Comparison of ENCODE assay signal across 1 cellular context in the genomic region with DNA sequence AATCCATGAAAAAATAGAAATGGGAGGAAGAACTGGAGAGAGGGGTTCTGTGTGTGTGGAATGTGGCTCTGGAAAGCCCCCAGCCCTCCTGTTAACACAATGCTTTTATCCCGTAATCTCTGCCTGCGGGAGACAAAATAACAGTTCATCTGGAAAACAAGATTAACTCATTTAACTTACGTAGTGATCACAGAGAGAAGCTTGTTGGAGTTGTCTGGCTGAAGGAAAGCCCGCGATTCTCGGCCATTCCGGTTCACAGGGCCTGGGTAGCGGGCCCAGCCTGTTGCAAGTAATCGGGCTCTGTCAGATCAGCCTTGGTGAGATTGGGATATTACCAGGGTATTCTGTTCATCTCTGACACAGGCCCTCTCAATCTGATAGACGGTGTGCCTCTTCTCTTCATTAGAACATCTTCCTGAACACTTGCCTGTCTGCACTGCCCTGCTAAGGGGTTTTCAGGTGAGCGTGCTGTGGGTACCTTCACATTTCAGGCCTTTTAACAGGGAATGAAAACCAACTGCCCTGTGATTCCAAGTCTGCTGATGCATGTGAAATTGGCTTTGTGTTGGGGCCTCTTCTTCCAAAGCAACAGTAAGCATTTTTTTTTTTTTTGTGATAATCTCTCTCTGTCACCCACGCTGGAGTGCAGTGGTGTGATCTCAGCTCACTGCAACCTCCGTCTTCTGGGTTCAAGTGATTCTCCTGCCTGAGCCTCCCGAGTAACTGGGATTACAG.
TF ChIP-seq lines count a peak whose summit lies in the region.

No MANE protein-coding gene starts in this region.

TF ChIP-seq in GM23338, 12 proteins besides CTCF, POLR2A, EP300 and RAD21 (continued from another document):
- TF ChIP-seq, protein P1, sequence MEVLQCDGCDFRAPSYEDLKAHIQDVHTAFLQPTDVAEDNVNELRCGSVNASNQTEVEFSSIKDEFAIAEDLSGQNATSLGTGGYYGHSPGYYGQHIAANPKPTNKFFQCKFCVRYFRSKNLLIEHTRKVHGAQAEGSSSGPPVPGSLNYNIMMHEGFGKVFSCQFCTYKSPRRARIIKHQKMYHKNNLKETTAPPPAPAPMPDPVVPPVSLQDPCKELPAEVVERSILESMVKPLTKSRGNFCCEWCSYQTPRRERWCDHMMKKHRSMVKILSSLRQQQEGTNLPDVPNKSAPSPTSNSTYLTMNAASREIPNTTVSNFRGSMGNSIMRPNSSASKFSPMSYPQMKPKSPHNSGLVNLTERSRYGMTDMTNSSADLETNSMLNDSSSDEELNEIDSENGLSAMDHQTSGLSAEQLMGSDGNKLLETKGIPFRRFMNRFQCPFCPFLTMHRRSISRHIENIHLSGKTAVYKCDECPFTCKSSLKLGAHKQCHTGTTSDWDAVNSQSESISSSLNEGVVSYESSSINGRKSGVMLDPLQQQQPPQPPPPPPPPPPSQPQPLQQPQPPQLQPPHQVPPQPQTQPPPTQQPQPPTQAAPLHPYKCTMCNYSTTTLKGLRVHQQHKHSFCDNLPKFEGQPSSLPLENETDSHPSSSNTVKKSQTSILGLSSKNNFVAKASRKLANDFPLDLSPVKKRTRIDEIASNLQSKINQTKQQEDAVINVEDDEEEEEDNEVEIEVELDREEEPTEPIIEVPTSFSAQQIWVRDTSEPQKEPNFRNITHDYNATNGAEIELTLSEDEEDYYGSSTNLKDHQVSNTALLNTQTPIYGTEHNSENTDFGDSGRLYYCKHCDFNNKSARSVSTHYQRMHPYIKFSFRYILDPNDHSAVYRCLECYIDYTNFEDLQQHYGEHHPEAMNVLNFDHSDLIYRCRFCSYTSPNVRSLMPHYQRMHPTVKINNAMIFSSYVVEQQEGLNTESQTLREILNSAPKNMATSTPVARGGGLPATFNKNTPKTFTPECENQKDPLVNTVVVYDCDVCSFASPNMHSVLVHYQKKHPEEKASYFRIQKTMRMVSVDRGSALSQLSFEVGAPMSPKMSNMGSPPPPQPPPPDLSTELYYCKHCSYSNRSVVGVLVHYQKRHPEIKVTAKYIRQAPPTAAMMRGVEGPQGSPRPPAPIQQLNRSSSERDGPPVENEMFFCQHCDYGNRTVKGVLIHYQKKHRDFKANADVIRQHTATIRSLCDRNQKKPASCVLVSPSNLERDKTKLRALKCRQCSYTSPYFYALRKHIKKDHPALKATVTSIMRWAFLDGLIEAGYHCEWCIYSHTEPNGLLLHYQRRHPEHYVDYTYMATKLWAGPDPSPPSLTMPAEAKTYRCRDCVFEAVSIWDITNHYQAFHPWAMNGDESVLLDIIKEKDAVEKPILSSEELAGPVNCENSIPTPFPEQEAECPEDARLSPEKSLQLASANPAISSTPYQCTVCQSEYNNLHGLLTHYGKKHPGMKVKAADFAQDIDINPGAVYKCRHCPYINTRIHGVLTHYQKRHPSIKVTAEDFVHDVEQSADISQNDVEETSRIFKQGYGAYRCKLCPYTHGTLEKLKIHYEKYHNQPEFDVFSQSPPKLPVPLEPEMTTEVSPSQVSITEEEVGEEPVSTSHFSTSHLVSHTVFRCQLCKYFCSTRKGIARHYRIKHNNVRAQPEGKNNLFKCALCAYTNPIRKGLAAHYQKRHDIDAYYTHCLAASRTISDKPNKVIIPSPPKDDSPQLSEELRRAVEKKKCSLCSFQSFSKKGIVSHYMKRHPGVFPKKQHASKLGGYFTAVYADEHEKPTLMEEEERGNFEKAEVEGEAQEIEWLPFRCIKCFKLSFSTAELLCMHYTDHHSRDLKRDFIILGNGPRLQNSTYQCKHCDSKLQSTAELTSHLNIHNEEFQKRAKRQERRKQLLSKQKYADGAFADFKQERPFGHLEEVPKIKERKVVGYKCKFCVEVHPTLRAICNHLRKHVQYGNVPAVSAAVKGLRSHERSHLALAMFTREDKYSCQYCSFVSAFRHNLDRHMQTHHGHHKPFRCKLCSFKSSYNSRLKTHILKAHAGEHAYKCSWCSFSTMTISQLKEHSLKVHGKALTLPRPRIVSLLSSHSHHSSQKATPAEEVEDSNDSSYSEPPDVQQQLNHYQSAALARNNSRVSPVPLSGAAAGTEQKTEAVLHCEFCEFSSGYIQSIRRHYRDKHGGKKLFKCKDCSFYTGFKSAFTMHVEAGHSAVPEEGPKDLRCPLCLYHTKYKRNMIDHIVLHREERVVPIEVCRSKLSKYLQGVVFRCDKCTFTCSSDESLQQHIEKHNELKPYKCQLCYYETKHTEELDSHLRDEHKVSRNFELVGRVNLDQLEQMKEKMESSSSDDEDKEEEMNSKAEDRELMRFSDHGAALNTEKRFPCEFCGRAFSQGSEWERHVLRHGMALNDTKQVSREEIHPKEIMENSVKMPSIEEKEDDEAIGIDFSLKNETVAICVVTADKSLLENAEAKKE (CRISPR knock-in tag; IDR thresholded peaks at IDR 0.05): no peak
